15 cellular contexts compared by ENCODE assay signal in the genomic region with DNA sequence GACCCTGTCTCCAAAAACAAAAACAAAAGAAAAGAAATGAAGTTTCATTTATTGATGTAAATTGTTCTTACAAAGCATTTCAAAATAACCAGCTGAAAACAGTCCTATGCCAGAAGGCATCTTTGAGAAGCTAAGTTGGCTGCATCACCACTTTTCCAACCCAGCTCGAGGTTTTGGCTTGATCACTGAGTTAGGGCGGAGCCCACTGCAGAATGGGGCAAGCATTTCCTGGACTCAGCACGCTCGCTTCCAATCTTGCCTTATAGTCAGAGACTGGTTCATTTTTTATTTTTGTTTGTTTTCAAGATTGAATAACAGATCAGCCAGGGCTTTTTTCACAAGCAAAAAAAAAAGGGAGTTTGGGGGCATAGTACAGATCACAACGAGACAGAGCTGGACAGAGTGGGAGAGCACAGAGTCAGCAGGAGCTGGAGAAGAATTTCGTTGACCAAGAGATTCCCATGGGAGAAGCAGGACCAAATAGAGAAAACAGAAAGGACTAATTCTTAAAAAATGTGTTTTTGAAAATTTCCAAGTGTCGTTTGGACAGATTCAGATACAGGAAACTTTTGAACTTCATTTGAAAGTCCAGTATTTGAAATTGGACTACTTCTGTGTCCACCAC. TPM values are rescaled to one million over a fixed set of nuclear protein-coding genes. Genes with fewer than 3 reads are reported as not detected.
A peak's percentile ranks its signal among the peaks of the same experiment; 100 is the strongest.
DNase-seq lines count a peak whose midpoint lies in the region; ATAC-seq and TF ChIP-seq lines count a peak whose summit lies in the region.
"Had no signal": no experiment of that assay in that cellular context is flagged by ENCODE, and none has a peak within 500 bp of the region (broad histone marks: within the 10 kb centered on the region; RNA-seq: fewer than 3 reads in every experiment).

No MANE protein-coding gene starts in this region.

- H3K4me3 Mint-ChIP-seq in activated naive CD8-positive, alpha-beta T cell treated with anti-CD3 and anti-CD28 coated beads, Interleukin-2, amount 50 U/mL, for 24 hours, result no peak overlapping the region
- H3K4me3 Mint-ChIP-seq: stimulated activated memory B cell treated with anti-CD40 and anti-IgM and Interleukin-4, amounts not matched to agents 10 μg/mL and 1 μg/mL and 100 μg/mL, for 72 hours had no signal

- peaks cover 17% of the 10 kb centered on the region for H3K9me3 Mint-ChIP-seq in activated naive CD8-positive, alpha-beta T cell treated with anti-CD3 and anti-CD28 coated beads, Interleukin-2, amount 50 U/mL, for 24 hours

- H3K27me3 ChIP-seq in osteoblast (ENCODE audit: insufficient read depth, low read length), result no peaks in the 10 kb centered on the region
- H3K27me3 ChIP-seq in uterus, result no peaks in the 10 kb centered on the region

- H3K9me3 ChIP-seq in SK-N-MC (ENCODE audit: low read depth, low read length), result no peaks in the 10 kb centered on the region
- H3K9me3 ChIP-seq in osteoblast (ENCODE audit: low read depth, low read length), result no peaks in the 10 kb centered on the region
- H3K9me3 ChIP-seq in uterus, result no peaks in the 10 kb centered on the region

- intact Hi-C loops in uterus (cut with DNase I; ENCODE audit: low total_unique reads), result no loop called here

- no peak overlapping the region for H3K27ac Mint-ChIP-seq in activated naive CD8-positive, alpha-beta T cell treated with anti-CD3 and anti-CD28 coated beads, Interleukin-2, amount 50 U/mL, for 24 hours
- H3K27ac Mint-ChIP-seq: IgD-negative memory B cell; stimulated activated memory B cell treated with anti-CD40 and anti-IgM and Interleukin-4, amounts not matched to agents 10 μg/mL and 1 μg/mL and 100 μg/mL, for 72 hours had no signal

- ATAC-seq in left lobe of liver, result no peak
- ATAC-seq in activated naive CD8-positive, alpha-beta T cell treated with anti-CD3 and anti-CD28 coated beads, Interleukin-2, amount 50 U/mL, for 24 hours, result no peak
- ATAC-seq: stimulated activated memory B cell treated with anti-CD40 and anti-IgM and Interleukin-4, amounts not matched to agents 10 μg/mL and 1 μg/mL and 100 μg/mL, for 72 hours had no signal

- no peak overlapping the region for H3K4me3 ChIP-seq in SK-N-MC
- peak overlapping the region in 1 of 2 donors; percentile 19 for H3K4me3 ChIP-seq in foreskin fibroblast (ENCODE audit: low read depth in 1 of 2, low read length in 2 of 2)
- H3K4me3 ChIP-seq in osteoblast (ENCODE audit: insufficient read depth, low read length), result peak overlapping the region; percentile 59
- H3K4me3 ChIP-seq in uterus, result no peak overlapping the region
- H3K4me3 ChIP-seq: dorsolateral prefrontal cortex had no signal

- peaks cover 5% of the 10 kb centered on the region for H3K36me3 Mint-ChIP-seq in activated naive CD8-positive, alpha-beta T cell treated with anti-CD3 and anti-CD28 coated beads, Interleukin-2, amount 50 U/mL, for 24 hours (ENCODE audit: low read depth)
- H3K36me3 Mint-ChIP-seq: IgD-negative memory B cell had no signal

- TF ChIP-seq CTCF in foreskin fibroblast (IDR thresholded peaks at IDR 0.05; ENCODE audit: low read depth, low read length) (no peak), osteoblast (IDR thresholded peaks at IDR 0.05; ENCODE audit: extremely low read depth, low read depth, low read length) (no peak), uterus (IDR thresholded peaks at IDR 0.05) (no peak)

- H3K36me3 ChIP-seq in SK-N-MC (ENCODE audit: insufficient read depth, low read length), result no peaks in the 10 kb centered on the region
- no peaks in the 10 kb centered on the region for H3K36me3 ChIP-seq in osteoblast (ENCODE audit: insufficient read depth, low read length)
- H3K36me3 ChIP-seq in uterus, result no peaks in the 10 kb centered on the region

- H3K9ac ChIP-seq in SK-N-MC (ENCODE audit: insufficient read length), result no peak overlapping the region
- H3K9ac ChIP-seq: parathyroid adenoma had no signal

- peaks cover 21% of the 10 kb centered on the region for H3K4me1 ChIP-seq in osteoblast (ENCODE audit: insufficient read depth, low read length)
- peaks cover 0 to 5% of the 10 kb centered on the region in 2 donors for H3K4me1 ChIP-seq in uterus
- H3K4me1 ChIP-seq: parathyroid adenoma had no signal

- peaks cover 23% of the 10 kb centered on the region for H3K27me3 Mint-ChIP-seq in activated naive CD8-positive, alpha-beta T cell treated with anti-CD3 and anti-CD28 coated beads, Interleukin-2, amount 50 U/mL, for 24 hours

- peak overlapping the region; percentile 86 for H3K4me2 ChIP-seq in osteoblast (ENCODE audit: insufficient read depth, low read length)

- no peak for TF ChIP-seq POLR2A in uterus (IDR thresholded peaks at IDR 0.05)

- H4K20me1 ChIP-seq in osteoblast (ENCODE audit: insufficient read depth, low read length), result no peaks in the 10 kb centered on the region

- no peak for DNase-seq in SK-N-MC (ENCODE audit: low read depth, low spot score)
- DNase-seq in foreskin fibroblast, result peak; percentile 69 to 87
- DNase-seq in osteoblast (ENCODE audit: insufficient read length, low spot score, missing footprints), result peak; percentile 92
- DNase-seq in uterus, result peak in 1 of 2 donors; percentile 59
- DNase-seq in left lobe of liver (ENCODE audit: low spot score), result no peak
- no peak for DNase-seq in activated naive CD8-positive, alpha-beta T cell treated with anti-CD3 and anti-CD28 coated beads, Interleukin-2, amount 50 U/mL, for 24 hours
- no peak for DNase-seq in DMS79 treated with DMSO at 0.1 percent for 48 hours (lab: John Stamatoyannopoulos, UW)
- DNase-seq: Calu3; dorsolateral prefrontal cortex; NCI-H1436; NCI-H526; stimulated activated CD4-positive, alpha-beta T cell treated with anti-CD3 and anti-CD28 coated beads, Interleukin-2, amount 100 ng/mL, for 48 hours had no signal

- peak overlapping the region; percentile 44 for H2AFZ ChIP-seq in osteoblast (ENCODE audit: low read length)
- H2AFZ ChIP-seq: parathyroid adenoma had no signal

- 0 out of 2 replicates have a peak overlapping the region, but pooled peaks have one; percentile 37 for H3K27ac ChIP-seq in SK-N-MC
- H3K27ac ChIP-seq in osteoblast (ENCODE audit: low read depth, low read length), result peak overlapping the region; percentile 78
- H3K27ac ChIP-seq in uterus, result peak overlapping the region; percentile 68 to 74
- H3K27ac ChIP-seq: parathyroid adenoma had no signal

- no peaks in the 10 kb centered on the region for H3K4me1 Mint-ChIP-seq in activated naive CD8-positive, alpha-beta T cell treated with anti-CD3 and anti-CD28 coated beads, Interleukin-2, amount 50 U/mL, for 24 hours

- no peaks in the 10 kb centered on the region for H3K79me2 ChIP-seq in osteoblast (ENCODE audit: insufficient read depth, low read length)
- H3K79me2 ChIP-seq: parathyroid adenoma had no signal

RNA-seq across cellular contexts. Expression of a gene that starts 23.5 kb away (rescaled TPM):
- total RNA-seq in osteoblast, result 1,531 and 1,612 TPM in 2 replicates
- 1,000 to 10,000 TPM in 1 of 4 donors, 100 to 1,000 TPM in 3; 621 to 1,160 (median 804) TPM for total RNA-seq in uterus
- 48.0 TPM for total RNA-seq in left lobe of liver

Comparison
In these comparisons a context has a peak if more than half of its experiments do, and no peak if none do; other contexts are left out.
1. DNase-seq: peak in foreskin fibroblast (2 of 2) and osteoblast (single experiment); none in SK-N-MC (single experiment), left lobe of liver (single experiment), activated naive CD8-positive, alpha-beta T cell treated with anti-CD3 and anti-CD28 coated beads, Interleukin-2, amount 50 U/mL, for 24 hours (single experiment) and DMS79 treated with DMSO at 0.1 percent for 48 hours (single experiment).
2. RNA of a gene that starts 23.5 kb away (total RNA-seq): 1,531 to 1,612 TPM in osteoblast and 621 to 1,160 TPM in uterus; 48.0 TPM in left lobe of liver (single experiment); every median in the first group is over 10 times any median in the second.
3. Peak in every context shown above with its lines, with median percentiles within 50 percentile points of each other: H3K27ac ChIP-seq.